16 cellular contexts compared by ENCODE assay signal in genomic region chr6:161200610-161201201, GRCh38.
A peak's percentile ranks its signal among the peaks of the same experiment; 100 is the strongest.
DNase-seq lines count a peak whose midpoint lies in the region; ATAC-seq and TF ChIP-seq lines count a peak whose summit lies in the region.
"Had no signal": no experiment of that assay in that cellular context is flagged by ENCODE, and none has a peak within 500 bp of the region (broad histone marks: within the 10 kb centered on the region; RNA-seq: fewer than 3 reads in every experiment).

No MANE protein-coding gene starts in this region.

- peaks cover 12% of the 10 kb centered on the region for H3K36me3 Mint-ChIP-seq in WTC11
- no peaks in the 10 kb centered on the region for H3K36me3 Mint-ChIP-seq in activated naive CD8-positive, alpha-beta T cell treated with anti-CD3 and anti-CD28 coated beads for 36 hours
- H3K36me3 Mint-ChIP-seq in mesothelial cell of epicardium = peaks cover 3% of the 10 kb centered on the region
- H3K36me3 Mint-ChIP-seq: IgD-negative memory B cell; stimulated activated memory B cell treated with anti-CD40 and anti-IgM and Interleukin-4, amounts not matched to agents 10 μg/mL and 1 μg/mL and 100 μg/mL, for 72 hours had no signal

- WGBS in mesenchymal stem cell = 93% methylated on average over 8 of the region's 8 CpGs

- peaks cover 5% of the 10 kb centered on the region for H3K4me1 ChIP-seq in mesenchymal stem cell (ENCODE audit: control insufficient read depth, insufficient read depth, low read depth, low read length)
- H3K4me1 ChIP-seq: parathyroid adenoma had no signal

- peaks cover 0 to 11% of the 10 kb centered on the region in 2 experiments for H3K36me3 ChIP-seq in mesenchymal stem cell (ENCODE audit: control insufficient read depth in 1 of 2, insufficient read depth in 2 of 2, low read depth in 1 of 2, low read length in 2 of 2)

- DNase-seq in Ammon's horn (ENCODE audit: low spot score) (peak; percentile 58), HCEC 1CT (peak; percentile 12), WTC11 (ENCODE audit: low spot score) (no peak), left lobe of liver (ENCODE audit: low spot score) (no peak), mesothelial cell of epicardium (ENCODE audit: low spot score in 2 of 2, unreplicated experiment in 2 of 2) (no peak), mesenchymal stem cell (no peak), NCI-H1092 treated with DMSO at 0.1 percent for 48 hours (lab: John Stamatoyannopoulos, UW) (no peak)
- no peak for DNase-seq in activated naive CD8-positive, alpha-beta T cell treated with anti-CD3 and anti-CD28 coated beads for 36 hours
- DNase-seq: EL; mammary epithelial cell; NCI-H2081; stimulated activated CD4-positive, alpha-beta T cell treated with anti-CD3 and anti-CD28 coated beads, Interleukin-2, amount 100 ng/mL, for 24 hours had no signal

- H2BK120ac ChIP-seq in mesenchymal stem cell (ENCODE audit: low read depth, low read length) = no peak overlapping the region

- H3K9me3 Mint-ChIP-seq in WTC11 = no peaks in the 10 kb centered on the region
- H3K9me3 Mint-ChIP-seq in activated naive CD8-positive, alpha-beta T cell treated with anti-CD3 and anti-CD28 coated beads for 36 hours = no peaks in the 10 kb centered on the region
- no peaks in the 10 kb centered on the region for H3K9me3 Mint-ChIP-seq in mesothelial cell of epicardium
- H3K9me3 Mint-ChIP-seq: activated T-helper 2 cell treated with anti-CD3 and anti-CD28 coated beads, Interferon-gamma antibody, Interleukin-2, Interleukin-4, amounts not matched to agents 10 μg/mL and 5 μg/mL and 100 μg/mL, durations not matched to agents 14 hours and 24 hours and 36 hours; stimulated activated memory B cell treated with anti-CD40 and anti-IgM and Interleukin-4, amounts not matched to agents 10 μg/mL and 1 μg/mL and 100 μg/mL, for 72 hours had no signal

- peak; percentile 73 for ATAC-seq in WTC11
- ATAC-seq in left lobe of liver = peak; percentile 33
- ATAC-seq: stimulated activated memory B cell treated with anti-CD40 and anti-IgM and Interleukin-4, amounts not matched to agents 10 μg/mL and 1 μg/mL and 100 μg/mL, for 72 hours had no signal

- no peak for TF ChIP-seq CTCF in WTC11 (IDR thresholded peaks at IDR 0.05)
- TF ChIP-seq CTCF in mesothelial cell of epicardium (IDR thresholded peaks at IDR 0.05; ENCODE audit: unreplicated experiment) = no peak

- no peak overlapping the region for H2AFZ ChIP-seq in mesenchymal stem cell (ENCODE audit: low read depth, low read length)
- H2AFZ ChIP-seq: parathyroid adenoma had no signal

- H3K14ac ChIP-seq in mesenchymal stem cell (ENCODE audit: low read length in 2 of 2) = no peak overlapping the region

- no peak overlapping the region for H4K8ac ChIP-seq in mesenchymal stem cell (ENCODE audit: low read length)

- no peak overlapping the region for H3K27ac ChIP-seq in mesenchymal stem cell (ENCODE audit: low read length, poor library complexity, severe bottlenecking)
- H3K27ac ChIP-seq: parathyroid adenoma had no signal

- no peaks in the 10 kb centered on the region for H3K9me3 ChIP-seq in mesenchymal stem cell (ENCODE audit: control insufficient read depth, low read length)

- H3K4me2 ChIP-seq in mesenchymal stem cell (ENCODE audit: low read length, poor library complexity, severe bottlenecking) = no peak overlapping the region

- H3K4me3 Mint-ChIP-seq in WTC11 = no peak overlapping the region
- H3K4me3 Mint-ChIP-seq in activated naive CD8-positive, alpha-beta T cell treated with anti-CD3 and anti-CD28 coated beads for 36 hours = no peak overlapping the region
- no peak overlapping the region for H3K4me3 Mint-ChIP-seq in mesothelial cell of epicardium
- H3K4me3 Mint-ChIP-seq: IgD-negative memory B cell; stimulated activated memory B cell treated with anti-CD40 and anti-IgM and Interleukin-4, amounts not matched to agents 10 μg/mL and 1 μg/mL and 100 μg/mL, for 72 hours had no signal

- H3K4ac ChIP-seq in mesenchymal stem cell (ENCODE audit: low read depth in 1 of 2, low read length in 2 of 2) = no peak overlapping the region

- H2BK12ac ChIP-seq in mesenchymal stem cell (ENCODE audit: low read length in 2 of 2) = no peak overlapping the region

- H3K4me1 Mint-ChIP-seq in WTC11 = peaks cover 40% of the 10 kb centered on the region
- H3K4me1 Mint-ChIP-seq in activated naive CD8-positive, alpha-beta T cell treated with anti-CD3 and anti-CD28 coated beads for 36 hours = no peaks in the 10 kb centered on the region
- H3K4me1 Mint-ChIP-seq in mesothelial cell of epicardium = peaks cover 6% of the 10 kb centered on the region

- H3K27ac Mint-ChIP-seq in WTC11 (peak overlapping the region; percentile 35; the same call in 1 of the 2 replicates), mesothelial cell of epicardium (no peak overlapping the region)
- H3K27ac Mint-ChIP-seq in activated naive CD8-positive, alpha-beta T cell treated with anti-CD3 and anti-CD28 coated beads for 36 hours = no peak overlapping the region
- H3K27ac Mint-ChIP-seq: activated T-helper 2 cell treated with anti-CD3 and anti-CD28 coated beads, Interferon-gamma antibody, Interleukin-2, Interleukin-4, amounts not matched to agents 10 μg/mL and 5 μg/mL and 100 μg/mL, durations not matched to agents 14 hours and 24 hours and 36 hours; IgD-negative memory B cell; stimulated activated memory B cell treated with anti-CD40 and anti-IgM and Interleukin-4, amounts not matched to agents 10 μg/mL and 1 μg/mL and 100 μg/mL, for 72 hours had no signal

- no peaks in the 10 kb centered on the region for H3K27me3 ChIP-seq in mesenchymal stem cell (ENCODE audit: control insufficient read depth in 1 of 2, insufficient read depth in 1 of 2, low read length in 2 of 2)

- no peak overlapping the region for H2BK15ac ChIP-seq in mesenchymal stem cell (ENCODE audit: low read depth, poor library complexity, severe bottlenecking)

- no peak overlapping the region for H3K4me3 ChIP-seq in mesenchymal stem cell (ENCODE audit: insufficient read depth in 1 of 2, low read depth in 1 of 2, low read length in 2 of 2)

- no peaks in the 10 kb centered on the region for H3K27me3 Mint-ChIP-seq in WTC11 (ENCODE audit: low read depth)
- no peaks in the 10 kb centered on the region for H3K27me3 Mint-ChIP-seq in activated naive CD8-positive, alpha-beta T cell treated with anti-CD3 and anti-CD28 coated beads for 36 hours
- no peaks in the 10 kb centered on the region for H3K27me3 Mint-ChIP-seq in mesothelial cell of epicardium (ENCODE audit: low read depth)

- peaks cover 42% of the 10 kb centered on the region for H3K79me1 ChIP-seq in mesenchymal stem cell (replicated peaks; ENCODE audit: low read length, poor library complexity, severe bottlenecking)

- H3K18ac ChIP-seq in mesenchymal stem cell (ENCODE audit: low read depth in 1 of 2, low read length in 2 of 2) = no peak overlapping the region

- H2AK5ac ChIP-seq in mesenchymal stem cell (ENCODE audit: low read length, severe bottlenecking) = no peak overlapping the region

- H3K23ac ChIP-seq in mesenchymal stem cell (ENCODE audit: low read length in 2 of 2) = no peak overlapping the region

- H4K91ac ChIP-seq in mesenchymal stem cell (ENCODE audit: low read length) = no peak overlapping the region

- no peak overlapping the region for H3K9ac ChIP-seq in mesenchymal stem cell (ENCODE audit: low read length)
- H3K9ac ChIP-seq: parathyroid adenoma had no signal

- POLR2A ChIA-PET in WTC11 (lab: Charles Lee) = interaction anchor here (0.6 kb wide), 1 partner anchor 28 kb away, joined by 3 read pairs; no protein-coding TSS in a partner anchor

- CTCF ChIA-PET in WTC11 (lab: Charles Lee) = interaction anchor here (0.8 to 1.1 kb wide), 3 partner anchors 17 to 60 kb away, joined by 3 read pairs; no protein-coding TSS in a partner anchor

- H2BK5ac ChIP-seq in mesenchymal stem cell (ENCODE audit: low read depth, low read length, poor library complexity, severe bottlenecking) = no peak overlapping the region

TF ChIP-seq in WTC11, 78 proteins besides CTCF, POLR2A, EP300 and RAD21:
- TF ChIP-seq ZNF317 (CRISPR knock-in tag; IDR thresholded peaks at IDR 0.05; ENCODE audit: borderline replicate concordance, low read depth) (no peak), E2F5 (CRISPR knock-in tag; IDR thresholded peaks at IDR 0.05) (no peak)

Comparison
In these comparisons a context has a peak if more than half of its experiments do, and no peak if none do; other contexts are left out.
1. DNase-seq: peak in Ammon's horn (single experiment) and HCEC 1CT (single experiment); none in WTC11 (single experiment), left lobe of liver (single experiment), activated naive CD8-positive, alpha-beta T cell treated with anti-CD3 and anti-CD28 coated beads for 36 hours (single experiment), mesothelial cell of epicardium (0 of 2), mesenchymal stem cell (single experiment) and NCI-H1092 treated with DMSO at 0.1 percent for 48 hours (single experiment).